In the genomic region with DNA sequence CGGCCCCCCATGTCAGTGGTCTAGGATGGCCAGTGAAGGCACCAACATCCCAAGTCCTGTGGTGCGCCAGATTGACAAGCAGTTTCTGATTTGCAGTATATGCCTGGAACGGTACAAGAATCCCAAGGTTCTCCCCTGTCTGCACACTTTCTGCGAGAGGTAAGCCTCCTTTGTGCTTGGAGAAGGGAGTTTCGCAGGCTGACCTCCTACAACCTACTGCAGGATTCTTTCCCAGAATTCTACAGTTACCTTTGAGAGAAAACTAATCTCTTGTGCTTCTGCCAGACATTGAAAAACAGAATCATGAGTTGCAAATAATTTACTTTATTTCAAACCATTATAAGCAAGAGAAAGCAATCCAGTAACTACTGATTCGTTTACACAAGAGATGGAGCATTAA, we compare ENCODE assay signal across 12 cellular contexts.
DNase-seq lines count a peak whose midpoint lies in the region; ATAC-seq and TF ChIP-seq lines count a peak whose summit lies in the region.
"Had no signal": no experiment of that assay in that cellular context is flagged by ENCODE, and none has a peak within 500 bp of the region (broad histone marks: within the 10 kb centered on the region; RNA-seq: fewer than 3 reads in every experiment).

No MANE protein-coding gene starts in this region.

- no peaks in the 10 kb centered on the region for H3K9me2 ChIP-seq in GM23338 (ENCODE audit: insufficient read depth)

- H3K4me3 ChIP-seq in GM23338 (no peak overlapping the region), iPS-20b (ENCODE audit: low read length) (no peak overlapping the region)

- 0 out of 2 replicates have a peak overlapping the region, but pooled peaks have one; percentile 5 for H3K9ac ChIP-seq in iPS-20b (ENCODE audit: low read depth, low read length)

- DNase-seq in GM23338 (ENCODE audit: low spot score) (no peak), progenitor cell of endocrine pancreas (ENCODE audit: low spot score, unreplicated experiment) (no peak), T-cell (no peak), superior temporal gyrus (ENCODE audit: extremely low spot score) (no peak)
- no peak for DNase-seq in activated CD4-positive, alpha-beta T cell treated with anti-CD3 and anti-CD28 coated beads for 48 hours
- DNase-seq: Caco-2; CD8-positive, alpha-beta memory T cell; GF-D8; H7; KBM-7 had no signal

- H2AFZ ChIP-seq in GM23338: no peak overlapping the region

- no peak overlapping the region for H3K4me2 ChIP-seq in GM23338

- no peaks in the 10 kb centered on the region for H3K27me3 ChIP-seq in GM23338 (ENCODE audit: insufficient read depth)
- H3K27me3 ChIP-seq in iPS-20b (ENCODE audit: insufficient read depth, low read length): no peaks in the 10 kb centered on the region

- POLR2A ChIA-PET in T-cell (lab: Charles Lee): no interaction called here

- H3K79me2 ChIP-seq in GM23338 (replicated peaks; ENCODE audit: insufficient read depth): peaks cover 60% of the 10 kb centered on the region

- H3K27me3 Mint-ChIP-seq in GM23338 (ENCODE audit: insufficient read depth, low read depth, poor library complexity) (peaks cover 2% of the 10 kb centered on the region), progenitor cell of endocrine pancreas (no peaks in the 10 kb centered on the region), T-cell (no peaks in the 10 kb centered on the region)

- H3K36me3 Mint-ChIP-seq in GM23338 (ENCODE audit: low read depth): peaks cover 3% of the 10 kb centered on the region; the same call in 1 of the 3 replicates
- H3K36me3 Mint-ChIP-seq in progenitor cell of endocrine pancreas (ENCODE audit: insufficient read depth): peaks cover 13% of the 10 kb centered on the region
- peaks cover 2% of the 10 kb centered on the region for H3K36me3 Mint-ChIP-seq in T-cell
- H3K36me3 Mint-ChIP-seq: CD8-positive, alpha-beta memory T cell had no signal

- H3K36me3 ChIP-seq in GM23338 (ENCODE audit: insufficient read depth): no peaks in the 10 kb centered on the region; the same call in 1 of the 2 replicates
- peaks cover 11% of the 10 kb centered on the region for H3K36me3 ChIP-seq in iPS-20b (ENCODE audit: insufficient read depth, low read depth, low read length)

- CTCF ChIA-PET in T-cell (lab: Charles Lee): no interaction called here

- H3K27ac Mint-ChIP-seq in GM23338 (no peak overlapping the region), progenitor cell of endocrine pancreas (peak overlapping the region; percentile 41), T-cell (no peak overlapping the region)
- H3K27ac Mint-ChIP-seq: CD8-positive, alpha-beta memory T cell had no signal

- no peaks in the 10 kb centered on the region; the same call in 1 of the 2 replicates for H3F3A ChIP-seq in GM23338 (replicated peaks; ENCODE audit: low read depth)

- H3K4me1 Mint-ChIP-seq in GM23338: peaks cover 50% of the 10 kb centered on the region
- H3K4me1 Mint-ChIP-seq in progenitor cell of endocrine pancreas (ENCODE audit: low read depth): peaks cover 20% of the 10 kb centered on the region
- peaks cover 6 to 16% (median 9%) of the 10 kb centered on the region in 3 donors for H3K4me1 Mint-ChIP-seq in T-cell

- H3K4me1 ChIP-seq in GM23338 (ENCODE audit: insufficient read depth) (peaks cover 51% of the 10 kb centered on the region), iPS-20b (ENCODE audit: insufficient read depth, low read length) (peaks cover 38% of the 10 kb centered on the region)

- no peak for TF ChIP-seq CTCF in GM23338 (conservative IDR thresholded peaks at IDR 0.05; ENCODE audit: low read depth in 2 of 2)
- no peak for TF ChIP-seq CTCF in VCaP (conservative IDR thresholded peaks at IDR 0.05)
- no peak for TF ChIP-seq CTCF in progenitor cell of endocrine pancreas (IDR thresholded peaks at IDR 0.05; ENCODE audit: unreplicated experiment)

- H3K9me3 Mint-ChIP-seq in GM23338: no peaks in the 10 kb centered on the region
- peaks cover 8% of the 10 kb centered on the region for H3K9me3 Mint-ChIP-seq in progenitor cell of endocrine pancreas (ENCODE audit: low read depth)
- H3K9me3 Mint-ChIP-seq in T-cell: no peaks in the 10 kb centered on the region
- H3K9me3 Mint-ChIP-seq: CD8-positive, alpha-beta memory T cell had no signal

- H4K20me1 ChIP-seq in GM23338 (replicated peaks; ENCODE audit: insufficient read depth): 0 out of 2 replicates have a peak, but pooled peaks cover 3% of the 10 kb centered on the region

- H3K27ac ChIP-seq in GM23338 (ENCODE audit: low read depth) (peak overlapping the region; percentile 42; the same call in 1 of the 2 replicates), VCaP (peak overlapping the region; percentile 98), iPS-20b (ENCODE audit: low read length) (no peak overlapping the region)

- no peak for ATAC-seq in GM23338
- ATAC-seq in T-cell (replicated peaks in 1 of 4): no peak

- no peaks in the 10 kb centered on the region for H3K9me3 ChIP-seq in iPS-20b (ENCODE audit: insufficient read depth, low read depth, low read length)
- H3K9me3 ChIP-seq: Caco-2 had no signal

- H3K4me3 Mint-ChIP-seq in GM23338: no peak overlapping the region
- H3K4me3 Mint-ChIP-seq in progenitor cell of endocrine pancreas (ENCODE audit: low read depth): no peak overlapping the region
- H3K4me3 Mint-ChIP-seq in T-cell: no peak overlapping the region
- H3K4me3 Mint-ChIP-seq: CD8-positive, alpha-beta memory T cell had no signal

TF ChIP-seq in GM23338, 12 proteins besides CTCF, POLR2A, EP300 and RAD21 (continues in another document):
- TF ChIP-seq EZH2phosphoT487 (IDR thresholded peaks at IDR 0.05; ENCODE audit: unreplicated experiment): no peak
- no peak for TF ChIP-seq STAT1 (IDR thresholded peaks at IDR 0.05; ENCODE audit: unreplicated experiment)
- TF ChIP-seq ZNF114 (CRISPR knock-in tag; IDR thresholded peaks at IDR 0.05): no peak
- TF ChIP-seq CREB1 (CRISPR knock-in tag; IDR thresholded peaks at IDR 0.05; ENCODE audit: low read depth): no peak
- TF ChIP-seq, protein P1, sequence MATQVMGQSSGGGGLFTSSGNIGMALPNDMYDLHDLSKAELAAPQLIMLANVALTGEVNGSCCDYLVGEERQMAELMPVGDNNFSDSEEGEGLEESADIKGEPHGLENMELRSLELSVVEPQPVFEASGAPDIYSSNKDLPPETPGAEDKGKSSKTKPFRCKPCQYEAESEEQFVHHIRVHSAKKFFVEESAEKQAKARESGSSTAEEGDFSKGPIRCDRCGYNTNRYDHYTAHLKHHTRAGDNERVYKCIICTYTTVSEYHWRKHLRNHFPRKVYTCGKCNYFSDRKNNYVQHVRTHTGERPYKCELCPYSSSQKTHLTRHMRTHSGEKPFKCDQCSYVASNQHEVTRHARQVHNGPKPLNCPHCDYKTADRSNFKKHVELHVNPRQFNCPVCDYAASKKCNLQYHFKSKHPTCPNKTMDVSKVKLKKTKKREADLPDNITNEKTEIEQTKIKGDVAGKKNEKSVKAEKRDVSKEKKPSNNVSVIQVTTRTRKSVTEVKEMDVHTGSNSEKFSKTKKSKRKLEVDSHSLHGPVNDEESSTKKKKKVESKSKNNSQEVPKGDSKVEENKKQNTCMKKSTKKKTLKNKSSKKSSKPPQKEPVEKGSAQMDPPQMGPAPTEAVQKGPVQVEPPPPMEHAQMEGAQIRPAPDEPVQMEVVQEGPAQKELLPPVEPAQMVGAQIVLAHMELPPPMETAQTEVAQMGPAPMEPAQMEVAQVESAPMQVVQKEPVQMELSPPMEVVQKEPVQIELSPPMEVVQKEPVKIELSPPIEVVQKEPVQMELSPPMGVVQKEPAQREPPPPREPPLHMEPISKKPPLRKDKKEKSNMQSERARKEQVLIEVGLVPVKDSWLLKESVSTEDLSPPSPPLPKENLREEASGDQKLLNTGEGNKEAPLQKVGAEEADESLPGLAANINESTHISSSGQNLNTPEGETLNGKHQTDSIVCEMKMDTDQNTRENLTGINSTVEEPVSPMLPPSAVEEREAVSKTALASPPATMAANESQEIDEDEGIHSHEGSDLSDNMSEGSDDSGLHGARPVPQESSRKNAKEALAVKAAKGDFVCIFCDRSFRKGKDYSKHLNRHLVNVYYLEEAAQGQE (IDR thresholded peaks at IDR 0.05; ENCODE audit: unreplicated experiment): no peak
- no peak for TF ChIP-seq POLR2AphosphoS5 (IDR thresholded peaks at IDR 0.05; ENCODE audit: low read depth)
- TF ChIP-seq NANOG (IDR thresholded peaks at IDR 0.05; ENCODE audit: borderline replicate concordance): no peak
- TF ChIP-seq ZNF331 (CRISPR knock-in tag; IDR thresholded peaks at IDR 0.05; ENCODE audit: low read depth): no peak
- TF ChIP-seq, protein P2, sequence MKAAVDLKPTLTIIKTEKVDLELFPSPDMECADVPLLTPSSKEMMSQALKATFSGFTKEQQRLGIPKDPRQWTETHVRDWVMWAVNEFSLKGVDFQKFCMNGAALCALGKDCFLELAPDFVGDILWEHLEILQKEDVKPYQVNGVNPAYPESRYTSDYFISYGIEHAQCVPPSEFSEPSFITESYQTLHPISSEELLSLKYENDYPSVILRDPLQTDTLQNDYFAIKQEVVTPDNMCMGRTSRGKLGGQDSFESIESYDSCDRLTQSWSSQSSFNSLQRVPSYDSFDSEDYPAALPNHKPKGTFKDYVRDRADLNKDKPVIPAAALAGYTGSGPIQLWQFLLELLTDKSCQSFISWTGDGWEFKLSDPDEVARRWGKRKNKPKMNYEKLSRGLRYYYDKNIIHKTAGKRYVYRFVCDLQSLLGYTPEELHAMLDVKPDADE (IDR thresholded peaks at IDR 0.05): no peak
- TF ChIP-seq JUNB (IDR thresholded peaks at IDR 0.05; ENCODE audit: unreplicated experiment): no peak
- no peak for TF ChIP-seq EZH2 (IDR thresholded peaks at IDR 0.05; ENCODE audit: low read depth, unreplicated experiment)
